ENCODE assay signal across 12 cellular contexts in genomic region chr13:94249512-94249911, GRCh38.
DNase-seq lines count a peak whose midpoint lies in the region; ATAC-seq and TF ChIP-seq lines count a peak whose summit lies in the region.
"Had no signal": no experiment of that assay in that cellular context is flagged by ENCODE, and none has a peak within 500 bp of the region (broad histone marks: within the 10 kb centered on the region; RNA-seq: fewer than 3 reads in every experiment).

No MANE protein-coding gene starts in this region.

- H3K27me3 ChIP-seq in fibroblast of lung (ENCODE audit: control insufficient read depth, insufficient read depth, low read length): no peaks in the 10 kb centered on the region
- H3K27me3 ChIP-seq in heart left ventricle: no peaks in the 10 kb centered on the region
- H3K27me3 ChIP-seq: ovary, tibial artery had no signal

- no peaks in the 10 kb centered on the region for H3K79me2 ChIP-seq in fibroblast of lung (ENCODE audit: control insufficient read depth, insufficient read depth, low read length)

- H3K9ac ChIP-seq in fibroblast of lung (ENCODE audit: insufficient read depth, low read length): no peak overlapping the region

- intact Hi-C loops in heart left ventricle (cut with DNase I): no loop called here

- DNase-seq in H4 (ENCODE audit: low spot score): peak; percentile 48
- peak; percentile 66 for DNase-seq in NCI-H748 (lab: John Stamatoyannopoulos, UW; ENCODE audit: unreplicated experiment)
- peak; percentile 63 to 94 for DNase-seq in fibroblast of lung (ENCODE audit: low read depth in 2 of 2)
- DNase-seq in skeletal muscle cell (ENCODE audit: low read depth): peak; percentile 83
- no peak for DNase-seq in heart left ventricle
- no peak for DNase-seq in GF-D8 (lab: John Stamatoyannopoulos, UW)
- DNase-seq: activated naive CD8-positive, alpha-beta T cell treated with anti-CD3 and anti-CD28 coated beads, Interleukin-2, amount 10 ng/mL, durations not matched to agents 7 days and 5 days; left colon; ovary; tibial artery had no signal

- ATAC-seq in HG03469 (IDR thresholded peaks at IDR 0.05; ENCODE audit: unreplicated experiment): no peak
- no peak for ATAC-seq in heart left ventricle

- no peak overlapping the region for H3K4me2 ChIP-seq in fibroblast of lung (ENCODE audit: extremely low read depth, insufficient read depth, low read length)

- no peak for TF ChIP-seq POLR2A in heart left ventricle (IDR thresholded peaks at IDR 0.05)

- WGBS in heart left ventricle, 4 donors: 50 to 68% (median 56%) methylated on average over 1 of the region's 1 CpG

- H3K27ac ChIP-seq in fibroblast of lung (ENCODE audit: insufficient read depth, low read length) (no peak overlapping the region), heart left ventricle (no peak overlapping the region)
- H3K27ac ChIP-seq: ovary, SK-N-MC, tibial artery had no signal

- H3K4me1 ChIP-seq in fibroblast of lung (ENCODE audit: control insufficient read depth, extremely low read depth, insufficient read depth, low read length) (no peaks in the 10 kb centered on the region), heart left ventricle (peaks cover 0 to 5% (median 0%) of the 10 kb centered on the region in 12 donors)

- no peaks in the 10 kb centered on the region for H3K36me3 ChIP-seq in fibroblast of lung (ENCODE audit: control insufficient read depth, insufficient read depth, low read length)
- no peaks in the 10 kb centered on the region for H3K36me3 ChIP-seq in heart left ventricle
- H3K36me3 ChIP-seq: ovary, tibial artery had no signal

- H4K20me1 ChIP-seq in fibroblast of lung (ENCODE audit: control insufficient read depth, extremely low read depth, insufficient read depth, low read length): no peaks in the 10 kb centered on the region

- H3K4me3 ChIP-seq in fibroblast of lung (replicated peaks in 1 of 4; ENCODE audit: control extremely low read depth in 1 of 4, insufficient read depth in 1 of 4, low read depth in 3 of 4, low read length in 4 of 4): no peak overlapping the region
- H3K4me3 ChIP-seq in skeletal muscle cell (ENCODE audit: low read depth, low read length): no peak overlapping the region
- no peak overlapping the region for H3K4me3 ChIP-seq in heart left ventricle
- H3K4me3 ChIP-seq: ovary, SK-N-MC, tibial artery had no signal

- TF ChIP-seq CTCF in fibroblast of lung (conservative IDR thresholded peaks at IDR 0.05 in 1 of 2, IDR thresholded peaks at IDR 0.05 in 1 of 2; ENCODE audit: low read depth in 1 of 2, low read length in 2 of 2) (no peak), heart left ventricle (IDR thresholded peaks at IDR 0.05) (no peak)

- no peaks in the 10 kb centered on the region for H3K9me3 ChIP-seq in fibroblast of lung (ENCODE audit: control insufficient read depth, insufficient read depth, low read depth, low read length)
- H3K9me3 ChIP-seq in heart left ventricle: peaks cover 0 to 19% (median 7%) of the 10 kb centered on the region in 12 donors
- H3K9me3 ChIP-seq: ovary had no signal

- no peak overlapping the region for H2AFZ ChIP-seq in fibroblast of lung (ENCODE audit: low read length)

Comparison
In these comparisons a context has a peak if more than half of its experiments do, and no peak if none do; other contexts are left out.
1. DNase-seq: peak in H4 (single experiment), NCI-H748 (single experiment), fibroblast of lung (2 of 2) and skeletal muscle cell (single experiment); none in heart left ventricle (0 of 5) and GF-D8 (single experiment).